Comparison of ENCODE assay signal across 33 cellular contexts in the genomic region with DNA sequence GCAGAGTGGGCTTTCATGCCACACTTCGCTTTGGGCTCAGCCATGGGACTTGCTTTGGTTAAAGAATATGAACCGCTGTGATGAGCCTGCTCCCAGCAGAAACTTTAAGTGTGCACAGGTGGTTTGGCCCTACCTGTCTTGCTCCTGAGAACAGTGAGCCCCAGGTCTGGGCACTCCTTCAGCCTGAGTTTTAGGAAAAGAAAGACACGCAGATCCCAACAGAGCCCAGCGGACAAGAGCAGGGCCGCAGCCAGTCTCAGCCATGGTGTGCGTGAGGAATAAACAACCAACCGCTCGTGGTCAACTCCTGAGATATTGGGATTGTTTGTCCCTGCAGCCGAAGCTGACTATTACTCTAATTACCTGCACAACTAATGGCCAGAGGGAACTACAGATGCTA.
"Had no signal": no experiment of that assay in that cellular context is flagged by ENCODE, and none has a peak within 500 bp of the region (broad histone marks: within the 10 kb centered on the region; RNA-seq: fewer than 3 reads in every experiment).

No MANE protein-coding gene starts in this region.

- H3K36me3 Mint-ChIP-seq: activated naive CD8-positive, alpha-beta T cell; T-cell had no signal

- FAIRE-seq: astrocyte, endometrium, endothelial cell of umbilical vein had no signal

- H3K9me3 ChIP-seq: colonic mucosa, esophagus squamous epithelium, gastroesophageal sphincter had no signal

- H3K36me3 ChIP-seq: brain microvascular endothelial cell, colonic mucosa, esophagus squamous epithelium, gastroesophageal sphincter, WERI-Rb-1 had no signal

- H3K9me3 Mint-ChIP-seq: activated T-helper 1 cell treated with anti-CD3 and anti-CD28 coated beads, Interleukin-12 subunit alpha, Interleukin-12 subunit beta, Interleukin-2, Interleukin-4 antibody, amounts not matched to agents 30 ng/mL and 10 ng/mL and 1 ng/mL, durations not matched to agents 14 hours and 24 hours and 36 hours; activated T-helper 2 cell treated with anti-CD3 and anti-CD28 coated beads, Interferon-gamma antibody, Interleukin-2, Interleukin-4, amounts not matched to agents 10 μg/mL and 5 μg/mL and 100 μg/mL, durations not matched to agents 14 hours and 24 hours and 36 hours had no signal

- ATAC-seq: activated CD4-positive, CD25-positive, alpha-beta regulatory T cell treated with anti-CD3 and anti-CD28 coated beads, Interleukin-2, amount 50 U/mL, for 24 hours; activated CD8-positive, alpha-beta T cell treated with anti-CD3 and anti-CD28 coated beads for 36 hours; gastroesophageal sphincter; T-cell had no signal

- H3K27ac ChIP-seq: brain microvascular endothelial cell, colonic mucosa, epithelial cell of prostate, esophagus squamous epithelium, gastroesophageal sphincter, WERI-Rb-1 had no signal

- H3K27me3 ChIP-seq: brain microvascular endothelial cell, colonic mucosa had no signal

- DNase-seq: activated B cell treated with CpG ODN at 0.5 μM for 24 hours; activated CD4-positive, alpha-beta T cell treated with anti-CD3 and anti-CD28 coated beads for 48 hours; activated CD4-positive, alpha-beta T cell treated with anti-CD3 and anti-CD28 coated beads, Interleukin-2, amount 50 U/mL, for 1 hour; activated CD4-positive, alpha-beta T cell treated with anti-CD3 and anti-CD28 coated beads, Interleukin-2, amount 50 U/mL, for 48 hours; activated CD8-positive, alpha-beta memory T cell treated with anti-CD3 and anti-CD28 coated beads for 24 hours; activated CD8-positive, alpha-beta T cell treated with anti-CD3 and anti-CD28 coated beads for 36 hours; activated gamma-delta T cell treated with Interleukin-2 at 50 U/mL for 16 hours; activated naive CD4-positive, alpha-beta T cell treated with anti-CD3 and anti-CD28 coated beads, Interleukin-2, amount 50 U/mL, for 16 hours; activated naive CD4-positive, alpha-beta T cell treated with Interleukin-2 at 50 U/mL for 16 hours; activated T-cell treated with anti-CD3 and anti-CD28 coated beads, Interleukin-2, amount 50 U/mL, for 48 hours; amniotic stem cell; anterior cingulate cortex; brain microvascular endothelial cell; central memory CD4-positive, alpha-beta T cell; cerebellar nuclear complex; colonic mucosa; effector CD8-positive, alpha-beta T cell; esophagus squamous epithelium; foreskin melanocyte; SW 1271; T-cell; T1000; WERI-Rb-1 had no signal

- H3K4me1 ChIP-seq: colonic mucosa, esophagus squamous epithelium, gastroesophageal sphincter had no signal

- H3K4me1 Mint-ChIP-seq: activated B cell treated with CpG ODN at 0.5 μM for 24 hours, T-cell had no signal

- H3K27me3 Mint-ChIP-seq: activated CD8-positive, alpha-beta T cell treated with anti-CD3 and anti-CD28 coated beads for 36 hours; activated naive CD8-positive, alpha-beta T cell had no signal

- H3K27ac Mint-ChIP-seq: activated B cell treated with CpG ODN at 0.5 μM for 24 hours; activated CD8-positive, alpha-beta T cell treated with anti-CD3 and anti-CD28 coated beads for 36 hours; activated naive CD8-positive, alpha-beta T cell; activated T-helper 1 cell treated with anti-CD3 and anti-CD28 coated beads, Interleukin-12 subunit alpha, Interleukin-12 subunit beta, Interleukin-2, Interleukin-4 antibody, amounts not matched to agents 30 ng/mL and 10 ng/mL and 1 ng/mL, durations not matched to agents 14 hours and 24 hours and 36 hours; activated T-helper 2 cell treated with anti-CD3 and anti-CD28 coated beads, Interferon-gamma antibody, Interleukin-2, Interleukin-4, amounts not matched to agents 10 μg/mL and 5 μg/mL and 100 μg/mL, durations not matched to agents 14 hours and 24 hours and 36 hours; T-cell; T-helper 1 cell treated with Interleukin-12 subunit alpha and Interleukin-12 subunit beta and Interleukin-4 antibody, amounts not matched to agents 30 μg/mL and 1 μg/mL, for 36 hours had no signal

- H3K4me3 ChIP-seq: colonic mucosa, esophagus squamous epithelium, gastroesophageal sphincter had no signal

- H3K4me3 Mint-ChIP-seq: activated B cell treated with CpG ODN at 0.5 μM for 24 hours; activated CD8-positive, alpha-beta T cell treated with anti-CD3 and anti-CD28 coated beads for 36 hours; activated naive CD8-positive, alpha-beta T cell; activated T-helper 1 cell treated with anti-CD3 and anti-CD28 coated beads, Interleukin-12 subunit alpha, Interleukin-12 subunit beta, Interleukin-2, Interleukin-4 antibody, amounts not matched to agents 30 ng/mL and 10 ng/mL and 1 ng/mL, durations not matched to agents 14 hours and 24 hours and 36 hours; T-cell; T-helper 1 cell treated with Interleukin-12 subunit alpha and Interleukin-12 subunit beta and Interleukin-4 antibody, amounts not matched to agents 30 μg/mL and 1 μg/mL, for 36 hours had no signal
